1 cellular context compared by ENCODE assay signal in genomic region chr22:33577862-33578411, GRCh38.
TF ChIP-seq lines count a peak whose summit lies in the region.

No MANE protein-coding gene starts in this region.

TF ChIP-seq in liver, 16 proteins besides CTCF, POLR2A, EP300 and RAD21 (continued from another document):
- TF ChIP-seq REST (IDR thresholded peaks at IDR 0.05): no peak
